ENCODE assay signal across 8 cellular contexts in the genomic region with DNA sequence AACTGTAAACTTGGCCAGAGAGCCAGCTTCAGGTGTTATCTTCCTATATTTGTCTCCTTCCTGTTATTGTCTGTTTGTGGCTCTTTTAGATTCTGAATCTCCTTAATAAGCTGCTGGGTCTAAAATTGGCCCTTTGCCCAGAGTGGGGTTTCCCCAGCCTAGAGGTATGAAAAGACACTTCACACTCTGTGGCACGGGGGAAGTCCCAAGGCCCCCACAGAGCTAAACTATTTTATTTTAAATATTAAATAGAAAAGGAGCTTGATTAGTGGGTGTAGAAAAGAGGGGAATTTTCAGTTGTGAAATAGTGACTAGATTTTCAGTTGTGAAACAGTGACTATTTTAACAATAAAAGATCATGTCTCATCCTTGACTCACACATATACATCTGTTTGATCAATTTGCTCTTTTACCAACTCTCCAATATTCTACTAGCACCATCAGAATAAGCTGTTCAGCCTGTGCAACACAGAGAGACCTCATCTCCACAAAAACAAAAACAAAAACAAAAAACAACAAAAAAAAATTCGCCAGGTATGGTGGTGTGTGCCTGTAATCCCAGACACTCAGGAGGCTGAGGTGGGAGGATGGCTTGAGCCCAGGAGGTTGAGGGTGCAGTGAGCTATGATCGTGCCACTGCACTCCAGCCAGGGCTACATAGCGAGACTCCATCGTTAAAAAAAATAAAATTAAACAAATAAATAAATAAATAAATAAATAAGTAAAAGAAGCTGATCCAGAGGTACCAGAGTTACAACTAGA.
DNase-seq lines count a peak whose midpoint lies in the region; ATAC-seq lines count a peak whose summit lies in the region.

No MANE protein-coding gene starts in this region.

- ATAC-seq in HG03460 (IDR thresholded peaks at IDR 0.05; ENCODE audit: unreplicated experiment) (peak; percentile 96), HG03025 (IDR thresholded peaks at IDR 0.05; ENCODE audit: low FRiP score, unreplicated experiment) (no peak)

- DNase-seq in NCI-H748 (lab: John Stamatoyannopoulos, UW; ENCODE audit: unreplicated experiment) (peak; percentile 19), NCI-H748 treated with DMSO at 0.1 percent for 48 hours (lab: John Stamatoyannopoulos, UW) (no peak), iris pigment epithelial cell (ENCODE audit: low read depth) (peak; percentile 3), LoVo (ENCODE audit: low spot score) (no peak), DMS79 treated with DMSO at 0.1 percent for 48 hours (lab: John Stamatoyannopoulos, UW) (no peak)
- peak; percentile 63 for DNase-seq in activated CD8-positive, alpha-beta memory T cell treated with anti-CD3 and anti-CD28 coated beads for 1 hour (ENCODE audit: extremely low read depth in 1 of 2, low read depth in 1 of 2)

Comparison
In these comparisons a context has a peak if more than half of its experiments do, and no peak if none do; other contexts are left out.
1. DNase-seq: peak in NCI-H748 (single experiment), activated CD8-positive, alpha-beta memory T cell treated with anti-CD3 and anti-CD28 coated beads for 1 hour (2 of 2) and iris pigment epithelial cell (single experiment); none in NCI-H748 treated with DMSO at 0.1 percent for 48 hours (single experiment), LoVo (single experiment) and DMS79 treated with DMSO at 0.1 percent for 48 hours (single experiment).